26 cellular contexts compared by ENCODE assay signal in the genomic region with DNA sequence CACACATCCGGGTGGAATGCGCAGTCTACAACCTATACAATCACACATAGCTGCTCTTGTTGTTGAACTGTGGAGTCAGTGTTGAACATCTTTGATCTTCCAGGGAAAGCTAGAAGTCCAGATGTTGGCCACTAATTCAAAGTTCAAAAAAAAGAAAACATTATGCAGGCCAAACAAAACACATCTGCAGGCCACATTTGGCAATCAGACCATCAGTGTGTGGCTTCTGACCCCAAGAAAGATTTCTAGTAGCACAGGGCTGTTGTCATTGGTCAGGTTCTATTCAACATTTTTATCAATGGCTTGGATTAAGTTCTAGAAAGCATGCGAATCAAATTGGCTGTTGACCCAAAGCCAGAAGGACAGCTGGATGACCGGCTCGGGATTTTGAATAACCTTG.
DNase-seq lines count a peak whose midpoint lies in the region; ATAC-seq, FAIRE-seq and TF ChIP-seq lines count a peak whose summit lies in the region.
"Had no signal": no experiment of that assay in that cellular context is flagged by ENCODE, and none has a peak within 500 bp of the region (broad histone marks: within the 10 kb centered on the region; RNA-seq: fewer than 3 reads in every experiment).

No MANE protein-coding gene starts in this region.

- no peaks in the 10 kb centered on the region for H3K27me3 Mint-ChIP-seq in neural crest cell (ENCODE audit: low read depth)

- H3K27ac Mint-ChIP-seq in neural crest cell (ENCODE audit: unreplicated experiment): peak overlapping the region; percentile 19
- H3K27ac Mint-ChIP-seq: CD4-positive, alpha-beta memory T cell had no signal

- DNase-seq in left ventricle myocardium superior: no peak
- no peak for DNase-seq in right atrium auricular region (ENCODE audit: low spot score)
- DNase-seq in neural crest cell (ENCODE audit: low read depth, low spot score): no peak
- DNase-seq in G401 (ENCODE audit: low spot score): no peak
- no peak for DNase-seq in activated CD4-positive, alpha-beta T cell treated with anti-CD3 and anti-CD28 coated beads for 4 hours
- DNase-seq: C1 segment of cervical spinal cord; CD4-positive, alpha-beta memory T cell; COR-L47; GDM1; HCEC 1CT; IMR-90; KG1; NCI-H2029; NCI-H446 treated with DMSO at 0.1 percent for 48 hours; NCI-H526; NCI-H82; NK-92 treated with Interleukin-12 subunit alpha and Interleukin-12 subunit beta, amount 100 ng/mL, for 24 hours; PC-3; SHP77 had no signal

- intact Hi-C loops in left ventricle myocardium superior (cut with micrococcal nuclease): no loop called here

- ATAC-seq in left ventricle myocardium superior (peak; percentile 65), SK-N-SH treated with all-trans-retinoic acid at 6 μM for 48 hours (no peak)
- ATAC-seq: A549, GM12878, PC-3 had no signal

- H3K4me3 Mint-ChIP-seq in neural crest cell: no peak overlapping the region
- H3K4me3 Mint-ChIP-seq: CD4-positive, alpha-beta memory T cell had no signal

- H3K27ac ChIP-seq in right atrium auricular region: no peak overlapping the region
- H3K27ac ChIP-seq: A549, SK-N-MC had no signal

- in situ Hi-C loops in G401 (cut with HindIII; ENCODE audit: low sequenced_read_pairs): no loop called here

- H3K4me1 ChIP-seq in right atrium auricular region: no peaks in the 10 kb centered on the region
- H3K4me1 ChIP-seq: A549 had no signal

- H3K4me1 Mint-ChIP-seq in neural crest cell: peaks cover 4% of the 10 kb centered on the region

- no peak for TF ChIP-seq CTCF in right atrium auricular region (IDR thresholded peaks at IDR 0.05)
- TF ChIP-seq CTCF in neural crest cell (conservative IDR thresholded peaks at IDR 0.05): no peak

- peak; percentile 94 for FAIRE-seq in endometrium (lab: Jason Lieb, UNC)
- FAIRE-seq: GM12878, H1 had no signal

- no peak overlapping the region for H3K4me3 ChIP-seq in right atrium auricular region
- H3K4me3 ChIP-seq: A549, GM12878, MG63, SK-N-MC had no signal

- no peaks in the 10 kb centered on the region for H3K36me3 ChIP-seq in right atrium auricular region
- H3K36me3 ChIP-seq: MG63 had no signal

- H3K27me3 ChIP-seq in right atrium auricular region: no peaks in the 10 kb centered on the region
- H3K27me3 ChIP-seq: MG63 had no signal

- no peaks in the 10 kb centered on the region for H3K36me3 Mint-ChIP-seq in neural crest cell (ENCODE audit: low read depth)
- H3K36me3 Mint-ChIP-seq: CD4-positive, alpha-beta memory T cell had no signal

- peaks cover 18% of the 10 kb centered on the region for H3K9me3 Mint-ChIP-seq in neural crest cell

- no peaks in the 10 kb centered on the region for H3K9me3 ChIP-seq in right atrium auricular region
- H3K9me3 ChIP-seq: A549, MG63 had no signal

TF ChIP-seq in SK-N-SH treated with all-trans-retinoic acid at 6 μM for 48 hours, 23 proteins besides CTCF, POLR2A, EP300 and RAD21:
- TF ChIP-seq, protein P1, sequence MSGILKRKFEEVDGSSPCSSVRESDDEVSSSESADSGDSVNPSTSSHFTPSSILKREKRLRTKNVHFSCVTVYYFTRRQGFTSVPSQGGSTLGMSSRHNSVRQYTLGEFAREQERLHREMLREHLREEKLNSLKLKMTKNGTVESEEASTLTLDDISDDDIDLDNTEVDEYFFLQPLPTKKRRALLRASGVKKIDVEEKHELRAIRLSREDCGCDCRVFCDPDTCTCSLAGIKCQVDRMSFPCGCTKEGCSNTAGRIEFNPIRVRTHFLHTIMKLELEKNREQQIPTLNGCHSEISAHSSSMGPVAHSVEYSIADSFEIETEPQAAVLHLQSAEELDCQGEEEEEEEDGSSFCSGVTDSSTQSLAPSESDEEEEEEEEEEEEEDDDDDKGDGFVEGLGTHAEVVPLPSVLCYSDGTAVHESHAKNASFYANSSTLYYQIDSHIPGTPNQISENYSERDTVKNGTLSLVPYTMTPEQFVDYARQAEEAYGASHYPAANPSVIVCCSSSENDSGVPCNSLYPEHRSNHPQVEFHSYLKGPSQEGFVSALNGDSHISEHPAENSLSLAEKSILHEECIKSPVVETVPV (CRISPR knock-in tag; IDR thresholded peaks at IDR 0.05): no peak
- TF ChIP-seq ZFP3 (CRISPR knock-in tag; IDR thresholded peaks at IDR 0.05) (no peak), RARB (CRISPR knock-in tag; IDR thresholded peaks at IDR 0.05) (no peak), CSDC2 (CRISPR knock-in tag; IDR thresholded peaks at IDR 0.05) (no peak), TCF4 (CRISPR knock-in tag; IDR thresholded peaks at IDR 0.05; ENCODE audit: borderline replicate concordance) (no peak; the same call in 1 of the 2 replicates), ZNF70 (CRISPR knock-in tag; IDR thresholded peaks at IDR 0.05) (no peak), SNAI2 (CRISPR knock-in tag; IDR thresholded peaks at IDR 0.05) (no peak), TOX (CRISPR knock-in tag; IDR thresholded peaks at IDR 0.05; ENCODE audit: borderline replicate concordance) (no peak), PPARA (CRISPR knock-in tag; IDR thresholded peaks at IDR 0.05; ENCODE audit: borderline replicate concordance) (no peak), PATZ1 (CRISPR knock-in tag; IDR thresholded peaks at IDR 0.05; ENCODE audit: borderline replicate concordance) (no peak), OSR1 (CRISPR knock-in tag; IDR thresholded peaks at IDR 0.05) (no peak), GLIS3 (CRISPR knock-in tag; IDR thresholded peaks at IDR 0.05) (no peak), ESRRG (CRISPR knock-in tag; IDR thresholded peaks at IDR 0.05) (no peak), ZNF565 (CRISPR knock-in tag; conservative IDR thresholded peaks at IDR 0.05; ENCODE audit: low read depth) (no peak), POU6F1 (CRISPR knock-in tag; IDR thresholded peaks at IDR 0.05; ENCODE audit: borderline replicate concordance, low read depth) (no peak), ZC3H10 (CRISPR knock-in tag; IDR thresholded peaks at IDR 0.05) (no peak), ARNTL (CRISPR knock-in tag; IDR thresholded peaks at IDR 0.05; ENCODE audit: borderline replicate concordance, low read depth) (no peak), ISL1 (CRISPR knock-in tag; IDR thresholded peaks at IDR 0.05) (no peak)
- TF ChIP-seq, protein P2, sequence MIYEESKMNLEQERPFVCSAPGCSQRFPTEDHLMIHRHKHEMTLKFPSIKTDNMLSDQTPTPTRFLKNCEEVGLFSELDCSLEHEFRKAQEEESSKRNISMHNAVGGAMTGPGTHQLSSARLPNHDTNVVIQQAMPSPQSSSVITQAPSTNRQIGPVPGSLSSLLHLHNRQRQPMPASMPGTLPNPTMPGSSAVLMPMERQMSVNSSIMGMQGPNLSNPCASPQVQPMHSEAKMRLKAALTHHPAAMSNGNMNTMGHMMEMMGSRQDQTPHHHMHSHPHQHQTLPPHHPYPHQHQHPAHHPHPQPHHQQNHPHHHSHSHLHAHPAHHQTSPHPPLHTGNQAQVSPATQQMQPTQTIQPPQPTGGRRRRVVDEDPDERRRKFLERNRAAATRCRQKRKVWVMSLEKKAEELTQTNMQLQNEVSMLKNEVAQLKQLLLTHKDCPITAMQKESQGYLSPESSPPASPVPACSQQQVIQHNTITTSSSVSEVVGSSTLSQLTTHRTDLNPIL (CRISPR knock-in tag; IDR thresholded peaks at IDR 0.05; ENCODE audit: low read depth): no peak
